In the genomic region with DNA sequence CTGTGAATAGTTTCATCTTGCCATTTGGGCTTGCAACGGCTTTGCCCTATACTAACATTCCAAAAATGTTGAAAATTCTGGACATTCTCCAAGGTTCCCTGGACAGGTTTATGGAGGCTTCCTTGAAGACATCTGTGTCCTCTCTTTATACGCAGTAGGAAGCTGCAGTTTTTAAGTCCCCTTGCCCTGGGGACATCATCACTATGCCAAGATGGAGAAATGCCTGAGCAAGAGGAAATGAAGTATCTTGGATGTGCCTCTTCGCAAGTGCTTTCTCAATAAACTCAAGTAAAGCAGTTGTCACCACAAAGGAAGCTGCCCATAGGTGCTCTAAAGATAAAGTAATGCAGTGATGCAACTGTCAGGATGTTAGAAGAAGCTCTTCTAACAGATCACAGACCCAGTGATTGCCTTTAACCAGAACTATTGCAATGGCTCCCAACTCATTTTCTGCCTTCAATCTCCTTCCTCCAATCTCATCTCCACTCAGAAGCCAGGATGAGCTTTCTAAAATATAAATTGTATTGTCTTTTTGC, we compare ENCODE assay signal across 20 cellular contexts.
"Had no signal": no experiment of that assay in that cellular context is flagged by ENCODE, and none has a peak within 500 bp of the region (broad histone marks: within the 10 kb centered on the region; RNA-seq: fewer than 3 reads in every experiment).

No MANE protein-coding gene starts in this region.

- H3K9me3 ChIP-seq: mucosa of descending colon, pancreas had no signal

- H3K27ac ChIP-seq: coronary artery, heart left ventricle, pancreas, VCaP had no signal

- H3K4me1 ChIP-seq: heart left ventricle, pancreas had no signal

- H3K4me3 Mint-ChIP-seq: activated CD8-positive, alpha-beta T cell treated with anti-CD3 and anti-CD28 coated beads, Interleukin-2, amount 10 ng/mL, durations not matched to agents 7 days and 5 days; activated naive CD4-positive, alpha-beta T cell treated with anti-CD3 and anti-CD28 coated beads for 36 hours; activated naive CD8-positive, alpha-beta T cell treated with anti-CD3 and anti-CD28 coated beads, Interleukin-2, amount 10 ng/mL, durations not matched to agents 7 days and 5 days; activated T-cell treated with anti-CD3 and anti-CD28 coated beads, Interleukin-2, amount 50 U/mL, for 4 hours; nephron progenitor cell had no signal

- DNase-seq: activated CD4-positive, alpha-beta T cell treated with anti-CD3 and anti-CD28 coated beads, Interleukin-2, amount 50 U/mL, for 1 hour; activated CD8-positive, alpha-beta memory T cell treated with anti-CD3 and anti-CD28 coated beads, Interleukin-2, amount 50 U/mL, for 4 hours; activated CD8-positive, alpha-beta T cell treated with anti-CD3 and anti-CD28 coated beads, Interleukin-2, amount 10 ng/mL, durations not matched to agents 7 days and 5 days; activated effector memory CD4-positive, alpha-beta T cell treated with Interleukin-2 at 50 U/mL for 16 hours; activated naive CD4-positive, alpha-beta T cell treated with anti-CD3 and anti-CD28 coated beads for 36 hours; activated naive CD8-positive, alpha-beta T cell treated with anti-CD3 and anti-CD28 coated beads, Interleukin-2, amount 10 ng/mL, durations not matched to agents 7 days and 5 days; activated T-cell treated with anti-CD3 and anti-CD28 coated beads, Interleukin-2, amount 50 U/mL, for 4 hours; amniotic stem cell; cerebellar nuclear complex; heart left ventricle; mesenchymal stem cell; mucosa of descending colon; nephron progenitor cell; pancreas; right cardiac atrium; stimulated activated CD4-positive, alpha-beta T cell treated with anti-CD3 and anti-CD28 coated beads, Interleukin-4, amount 100 ng/mL, for 24 hours; stimulated activated naive CD4-positive, alpha-beta T cell treated with Interleukin-2 at 50 U/mL for 16 hours had no signal

- ATAC-seq: activated CD4-positive, CD25-positive, alpha-beta regulatory T cell treated with anti-CD3 and anti-CD28 coated beads, Interleukin-2, amount 50 U/mL, for 24 hours; activated CD8-positive, alpha-beta T cell treated with anti-CD3 and anti-CD28 coated beads, Interleukin-2, amount 10 ng/mL, durations not matched to agents 7 days and 5 days; activated T-cell treated with anti-CD3 and anti-CD28 coated beads, Interleukin-2, amount 50 U/mL, for 4 hours; heart left ventricle; mucosa of descending colon; pancreas; right cardiac atrium had no signal

- H3K27me3 ChIP-seq: heart left ventricle, pancreas had no signal

- H3K27ac Mint-ChIP-seq: activated CD8-positive, alpha-beta T cell treated with anti-CD3 and anti-CD28 coated beads, Interleukin-2, amount 10 ng/mL, durations not matched to agents 7 days and 5 days; activated naive CD4-positive, alpha-beta T cell treated with anti-CD3 and anti-CD28 coated beads for 36 hours; activated naive CD8-positive, alpha-beta T cell treated with anti-CD3 and anti-CD28 coated beads, Interleukin-2, amount 10 ng/mL, durations not matched to agents 7 days and 5 days; nephron progenitor cell had no signal

- H3K36me3 ChIP-seq: heart left ventricle, pancreas had no signal

- H3K4me3 ChIP-seq: coronary artery, heart left ventricle, mucosa of descending colon, pancreas had no signal

- H3K4me1 Mint-ChIP-seq: nephron progenitor cell had no signal
